Comparison of ENCODE assay signal across 8 cellular contexts in genomic region chr18:54828290-54828871, GRCh38. TPM values are rescaled to one million over a fixed set of nuclear protein-coding genes. Genes with fewer than 3 reads are reported as not detected.
DNase-seq lines count a peak whose midpoint lies in the region; ATAC-seq and TF ChIP-seq lines count a peak whose summit lies in the region.

TSS of gene RAB27B (plus strand) at chr18:54828477. CDS start at chr18:54877586, 49,109 bp downstream.

- peaks cover 28% of the 10 kb centered on the region for H3K79me2 ChIP-seq in osteoblast (ENCODE audit: insufficient read depth, low read length)

- ATAC-seq in Right ventricle myocardium superior (ENCODE audit: poor library complexity): peak; percentile 83

- peak within 1 kb of the TSS; percentile 86 for H2AFZ ChIP-seq in osteoblast (ENCODE audit: low read length)

- peaks cover 0 to 6% (median 0%) of the 10 kb centered on the region in 5 donors for H3K9me3 Mint-ChIP-seq in CD8-positive, alpha-beta memory T cell
- H3K9me3 Mint-ChIP-seq in activated naive CD4-positive, alpha-beta T cell treated with anti-CD3 and anti-CD28 coated beads, Interleukin-2, amount 10 ng/mL, durations not matched to agents 7 days and 5 days: peaks cover 7% of the 10 kb centered on the region

- TF ChIP-seq CTCF in osteoblast (IDR thresholded peaks at IDR 0.05; ENCODE audit: extremely low read depth, low read depth, low read length): no peak

- DNase-seq in CD8-positive, alpha-beta memory T cell: peak; percentile 8 to 81 (median 52)
- DNase-seq in HT1080 (ENCODE audit: low read depth): peak; percentile 94
- DNase-seq in SJSA1 (ENCODE audit: low read depth in 1 of 2, low spot score in 2 of 2): peak; percentile 56 to 65
- DNase-seq in activated naive CD4-positive, alpha-beta T cell treated with anti-CD3 and anti-CD28 coated beads, Interleukin-2, amount 10 ng/mL, durations not matched to agents 7 days and 5 days: peak; percentile 77
- peak; percentile 67 for DNase-seq in Right ventricle myocardium superior
- DNase-seq in osteoblast (ENCODE audit: insufficient read length, low spot score, missing footprints): peak; percentile 69
- no peak for DNase-seq in pons (ENCODE audit: low spot score)

- peaks cover 0 to 3% of the 10 kb centered on the region in 2 donors for H3K27me3 Mint-ChIP-seq in CD8-positive, alpha-beta memory T cell
- peaks cover 29% of the 10 kb centered on the region for H3K27me3 Mint-ChIP-seq in activated naive CD4-positive, alpha-beta T cell treated with anti-CD3 and anti-CD28 coated beads, Interleukin-2, amount 10 ng/mL, durations not matched to agents 7 days and 5 days

- H3K36me3 ChIP-seq in CD8-positive, alpha-beta memory T cell (ENCODE audit: insufficient read depth, low read length): no peaks in the 10 kb centered on the region
- H3K36me3 ChIP-seq in SJSA1 (no peaks in the 10 kb centered on the region), osteoblast (ENCODE audit: insufficient read depth, low read length) (no peaks in the 10 kb centered on the region)

- no peaks in the 10 kb centered on the region for H4K20me1 ChIP-seq in osteoblast (ENCODE audit: insufficient read depth, low read length)

- peaks cover 16% of the 10 kb centered on the region for H3K4me1 ChIP-seq in CD8-positive, alpha-beta memory T cell (ENCODE audit: insufficient read depth, low read length)
- H3K4me1 ChIP-seq in SJSA1 (replicated peaks) (peaks cover 16% of the 10 kb centered on the region), osteoblast (ENCODE audit: insufficient read depth, low read length) (peaks cover 24% of the 10 kb centered on the region)

- H3K27me3 ChIP-seq in CD8-positive, alpha-beta memory T cell (ENCODE audit: insufficient read depth, low read length, poor library complexity, severe bottlenecking): no peaks in the 10 kb centered on the region
- H3K27me3 ChIP-seq in SJSA1 (replicated peaks): no peaks in the 10 kb centered on the region
- no peaks in the 10 kb centered on the region for H3K27me3 ChIP-seq in osteoblast (ENCODE audit: insufficient read depth, low read length)

- intact Hi-C loops in Right ventricle myocardium superior (cut with DNase I): no loop called here

- peak within 1 kb of the TSS; percentile 87 to 93 (median 90) for H3K4me3 Mint-ChIP-seq in CD8-positive, alpha-beta memory T cell
- H3K4me3 Mint-ChIP-seq in activated naive CD4-positive, alpha-beta T cell treated with anti-CD3 and anti-CD28 coated beads, Interleukin-2, amount 10 ng/mL, durations not matched to agents 7 days and 5 days: peak within 1 kb of the TSS; percentile 71

- peaks cover 0 to 6% (median 3%) of the 10 kb centered on the region in 3 donors for H3K36me3 Mint-ChIP-seq in CD8-positive, alpha-beta memory T cell
- no peaks in the 10 kb centered on the region for H3K36me3 Mint-ChIP-seq in activated naive CD4-positive, alpha-beta T cell treated with anti-CD3 and anti-CD28 coated beads, Interleukin-2, amount 10 ng/mL, durations not matched to agents 7 days and 5 days

- POLR2A ChIA-PET in CD8-positive, alpha-beta memory T cell (lab: Charles Lee): no interaction called here

- peak within 1 kb of the TSS in 7 of 8 donors; percentile 64 to 97 (median 83) for H3K27ac Mint-ChIP-seq in CD8-positive, alpha-beta memory T cell
- peak within 1 kb of the TSS; percentile 73 for H3K27ac Mint-ChIP-seq in activated naive CD4-positive, alpha-beta T cell treated with anti-CD3 and anti-CD28 coated beads, Interleukin-2, amount 10 ng/mL, durations not matched to agents 7 days and 5 days

- peak within 1 kb of the TSS; percentile 21 for H3K27ac ChIP-seq in CD8-positive, alpha-beta memory T cell (ENCODE audit: low read depth, low read length)
- H3K27ac ChIP-seq in SJSA1 (no peak within 1 kb of the TSS), osteoblast (ENCODE audit: low read depth, low read length) (peak within 1 kb of the TSS; percentile 82), temporal lobe (ENCODE audit: low read depth, low read length) (no peak within 1 kb of the TSS)

- peak within 1 kb of the TSS; percentile 85 for H3K4me3 ChIP-seq in CD8-positive, alpha-beta memory T cell (ENCODE audit: low read length)
- H3K4me3 ChIP-seq in SJSA1 (peak within 1 kb of the TSS; percentile 46), osteoblast (ENCODE audit: insufficient read depth, low read length) (peak within 1 kb of the TSS; percentile 72)

- H3K9me3 ChIP-seq in CD8-positive, alpha-beta memory T cell (ENCODE audit: low read length): no peaks in the 10 kb centered on the region
- H3K9me3 ChIP-seq in SJSA1 (replicated peaks) (no peaks in the 10 kb centered on the region), osteoblast (ENCODE audit: low read depth, low read length) (no peaks in the 10 kb centered on the region)

- CTCF ChIA-PET in CD8-positive, alpha-beta memory T cell (lab: Charles Lee): interaction anchor here (0.7 to 0.8 kb wide), 2 partner anchors 27 to 559 kb away, joined by 3 read pairs; partner anchors contain the start of gene POLI
- CTCF ChIA-PET in activated naive CD4-positive, alpha-beta T cell treated with anti-CD3 and anti-CD28 coated beads, Interleukin-2, amount 10 ng/mL, durations not matched to agents 7 days and 5 days (lab: Charles Lee): no interaction called here

- H3K4me1 Mint-ChIP-seq in CD8-positive, alpha-beta memory T cell: peaks cover 18 to 33% (median 31%) of the 10 kb centered on the region in 3 donors
- peaks cover 19% of the 10 kb centered on the region for H3K4me1 Mint-ChIP-seq in activated naive CD4-positive, alpha-beta T cell treated with anti-CD3 and anti-CD28 coated beads, Interleukin-2, amount 10 ng/mL, durations not matched to agents 7 days and 5 days

- H3K4me2 ChIP-seq in osteoblast (ENCODE audit: insufficient read depth, low read length): peak within 1 kb of the TSS; percentile 95

RNA-seq across cellular contexts. Expression of gene RAB27B, which starts in this region (rescaled TPM):
- under 1 TPM; 0.15 to 0.22 TPM for total RNA-seq in CD8-positive, alpha-beta memory T cell
- 1.2 TPM for polyA plus RNA-seq in CD8-positive, alpha-beta memory T cell
- 27.7 and 27.8 TPM in 2 replicates for total RNA-seq in HT1080 (2014; rRNA removed; shearing (Covaris generic))
- polyA plus RNA-seq in HT1080 (2015; cell fraction: cytosol; rRNA removed): 7.1 and 9.9 TPM in 2 replicates
- 8.9 and 9.2 TPM in 2 replicates for polyA plus RNA-seq in HT1080 (2015; cell fraction: nucleus; rRNA removed)
- 0.88 and 1.1 TPM in 2 replicates for total RNA-seq in SJSA1 (2014; rRNA removed; shearing (Covaris generic))
- 0.30 TPM for total RNA-seq in Right ventricle myocardium superior
- 55.7 and 99.0 TPM in 2 replicates for total RNA-seq in osteoblast
- total RNA-seq in temporal lobe: 22.9 TPM

Comparison
In these comparisons a context has a peak if more than half of its experiments do, and no peak if none do; other contexts are left out.
1. RNA of gene RAB27B (total RNA-seq): 55.7 to 99.0 TPM in osteoblast, 27.7 to 27.8 TPM in HT1080 and 22.9 TPM in temporal lobe (single experiment); 0.88 to 1.1 TPM in SJSA1, 0.30 TPM in Right ventricle myocardium superior (single experiment) and 0.15 to 0.22 TPM in CD8-positive, alpha-beta memory T cell; every median in the first group is over 10 times any median in the second.
2. Peak in DNase-seq and ATAC-seq in Right ventricle myocardium superior; RNA of the gene not detected or under 1 TPM.
3. H3K27ac ChIP-seq: peak in CD8-positive, alpha-beta memory T cell (single experiment) and osteoblast (single experiment); none in SJSA1 (single experiment) and temporal lobe (single experiment).
4. Peak in every context shown above with its lines, with median percentiles within 50 percentile points of each other: H3K4me3 ChIP-seq.